Comparison of ENCODE assay signal across 34 cellular contexts in genomic region chr12:46111727-46112126, GRCh38.
"Had no signal": no experiment of that assay in that cellular context is flagged by ENCODE, and none has a peak within 500 bp of the region (broad histone marks: within the 10 kb centered on the region; RNA-seq: fewer than 3 reads in every experiment).

No MANE protein-coding gene starts in this region.

- H3K27ac ChIP-seq: Peyer's patch, SJSA1 had no signal

- H3K36me3 Mint-ChIP-seq: activated naive CD4-positive, alpha-beta T cell treated with anti-CD3 and anti-CD28 coated beads, Interleukin-2, amount 10 ng/mL, durations not matched to agents 7 days and 5 days; brain had no signal

- H3K27me3 Mint-ChIP-seq: activated naive CD4-positive, alpha-beta T cell treated with anti-CD3 and anti-CD28 coated beads, Interleukin-2, amount 10 ng/mL, durations not matched to agents 7 days and 5 days had no signal

- ATAC-seq: activated naive CD8-positive, alpha-beta T cell treated with anti-CD3 and anti-CD28 coated beads, Interleukin-2, amount 50 U/mL, for 24 hours; activated T-cell treated with anti-CD3 and anti-CD28 coated beads, Interleukin-2, amount 50 U/mL, for 4 hours; PC-3; WTC11 had no signal

- H3K9me3 Mint-ChIP-seq: T-helper 1 cell treated with Interleukin-12 subunit alpha and Interleukin-12 subunit beta and Interleukin-4 antibody, amounts not matched to agents 30 μg/mL and 1 μg/mL, for 36 hours had no signal

- H3K27me3 ChIP-seq: MG63, Peyer's patch, SJSA1 had no signal

- DNase-seq: activated CD4-positive, alpha-beta memory T cell treated with anti-CD3 and anti-CD28 coated beads for 36 hours; activated CD4-positive, alpha-beta T cell treated with anti-CD3 and anti-CD28 coated beads for 4 hours; activated CD4-positive, alpha-beta T cell treated with anti-CD3 and anti-CD28 coated beads, Interleukin-2, amount 50 U/mL, for 1 hour; activated CD4-positive, CD25-positive, alpha-beta regulatory T cell treated with anti-CD3 and anti-CD28 coated beads, Interleukin-2, amount 50 U/mL, for 72 hours; activated CD8-positive, alpha-beta memory T cell treated with anti-CD3 and anti-CD28 coated beads, Interleukin-2, amount 50 U/mL, for 4 hours; activated gamma-delta T cell treated with Interleukin-2 at 50 U/mL for 16 hours; activated naive CD4-positive, alpha-beta T cell treated with anti-CD3 and anti-CD28 coated beads, Interleukin-2, amount 10 ng/mL, durations not matched to agents 7 days and 5 days; activated naive CD8-positive, alpha-beta T cell treated with anti-CD3 and anti-CD28 coated beads, Interleukin-2, amount 50 U/mL, for 24 hours; activated T-cell treated with anti-CD3 and anti-CD28 coated beads for 4 hours; activated T-cell treated with anti-CD3 and anti-CD28 coated beads, Interleukin-2, amount 50 U/mL, for 4 hours; anterior cingulate cortex; caudate nucleus; cerebellar nuclear complex; MG63; NCI-H1048; NCI-H1105 treated with DMSO at 0.1 percent for 48 hours; NCI-H1436; NCI-H1694; NCI-H1930; NCI-H2081 treated with DMSO at 0.1 percent for 48 hours; NCI-H510A; NCI-H526; NCI-H748 treated with DMSO at 0.1 percent for 48 hours; PC-3; Peyer's patch; SHP77 treated with DMSO at 0.1 percent for 48 hours; SK-N-SH had no signal

- H3K4me3 ChIP-seq: MG63, Peyer's patch, SJSA1 had no signal

- H3K27ac Mint-ChIP-seq: activated CD4-positive, alpha-beta memory T cell treated with anti-CD3 and anti-CD28 coated beads for 36 hours; activated naive CD4-positive, alpha-beta T cell treated with anti-CD3 and anti-CD28 coated beads, Interleukin-2, amount 10 ng/mL, durations not matched to agents 7 days and 5 days; activated naive CD8-positive, alpha-beta T cell; activated naive CD8-positive, alpha-beta T cell treated with anti-CD3 and anti-CD28 coated beads, Interleukin-2, amount 50 U/mL, for 24 hours; activated T-helper 1 cell treated with anti-CD3 and anti-CD28 coated beads, Interleukin-12 subunit alpha, Interleukin-12 subunit beta, Interleukin-2, Interleukin-4 antibody, amounts not matched to agents 30 ng/mL and 10 ng/mL and 1 ng/mL, durations not matched to agents 14 hours and 24 hours and 36 hours; T-helper 1 cell treated with Interleukin-12 subunit alpha and Interleukin-12 subunit beta and Interleukin-4 antibody, amounts not matched to agents 30 μg/mL and 1 μg/mL, for 36 hours; T-helper 2 cell treated with Interferon-gamma antibody and Interleukin-4, amounts not matched to agents 5 μg/mL and 100 μg/mL, for 36 hours; WTC11 had no signal

- H3K4me1 Mint-ChIP-seq: activated naive CD4-positive, alpha-beta T cell treated with anti-CD3 and anti-CD28 coated beads, Interleukin-2, amount 10 ng/mL, durations not matched to agents 7 days and 5 days had no signal

- H3K9me2 ChIP-seq: SK-N-SH had no signal

- H3K36me3 ChIP-seq: MG63, Peyer's patch, SJSA1 had no signal

- H3K4me2 ChIP-seq: SK-N-SH had no signal

- H3K9me3 ChIP-seq: Peyer's patch, SJSA1 had no signal

- H3K4me3 Mint-ChIP-seq: activated CD4-positive, alpha-beta memory T cell treated with anti-CD3 and anti-CD28 coated beads for 36 hours; activated naive CD4-positive, alpha-beta T cell treated with anti-CD3 and anti-CD28 coated beads, Interleukin-2, amount 10 ng/mL, durations not matched to agents 7 days and 5 days; activated naive CD8-positive, alpha-beta T cell; activated naive CD8-positive, alpha-beta T cell treated with anti-CD3 and anti-CD28 coated beads, Interleukin-2, amount 50 U/mL, for 24 hours; activated T-cell treated with anti-CD3 and anti-CD28 coated beads, Interleukin-2, amount 50 U/mL, for 4 hours; activated T-helper 1 cell treated with anti-CD3 and anti-CD28 coated beads, Interleukin-12 subunit alpha, Interleukin-12 subunit beta, Interleukin-2, Interleukin-4 antibody, amounts not matched to agents 30 ng/mL and 10 ng/mL and 1 ng/mL, durations not matched to agents 14 hours and 24 hours and 36 hours; brain; T-helper 1 cell treated with Interleukin-12 subunit alpha and Interleukin-12 subunit beta and Interleukin-4 antibody, amounts not matched to agents 30 μg/mL and 1 μg/mL, for 36 hours; T-helper 2 cell treated with Interferon-gamma antibody and Interleukin-4, amounts not matched to agents 5 μg/mL and 100 μg/mL, for 36 hours; WTC11 had no signal
